ENCODE assay signal across 1 cellular context in genomic region chr2:207584952-207585351, GRCh38.
TF ChIP-seq lines count a peak whose summit lies in the region.

No MANE protein-coding gene starts in this region.

TF ChIP-seq in HepG2, 621 proteins besides CTCF, POLR2A, EP300 and RAD21:
- TF ChIP-seq NFRKB (IDR thresholded peaks at IDR 0.05) (no peak), ATF1 (CRISPR knock-in tag; IDR thresholded peaks at IDR 0.05) (no peak), CHD4 (IDR thresholded peaks at IDR 0.05; ENCODE audit: borderline replicate concordance, low read length) (no peak), ZFY (CRISPR knock-in tag; IDR thresholded peaks at IDR 0.05) (no peak), ZNF34 (CRISPR knock-in tag; IDR thresholded peaks at IDR 0.05; ENCODE audit: borderline replicate concordance) (no peak), ZSCAN9 (CRISPR knock-in tag; IDR thresholded peaks at IDR 0.05; ENCODE audit: borderline replicate concordance) (no peak), ZNF790 (CRISPR knock-in tag; IDR thresholded peaks at IDR 0.05; ENCODE audit: borderline replicate concordance) (no peak), TSC22D2 (CRISPR knock-in tag; IDR thresholded peaks at IDR 0.05; ENCODE audit: borderline replicate concordance) (no peak), ZNF124 (CRISPR knock-in tag; IDR thresholded peaks at IDR 0.05) (no peak)
